Comparison of ENCODE assay signal across 17 cellular contexts in the genomic region with DNA sequence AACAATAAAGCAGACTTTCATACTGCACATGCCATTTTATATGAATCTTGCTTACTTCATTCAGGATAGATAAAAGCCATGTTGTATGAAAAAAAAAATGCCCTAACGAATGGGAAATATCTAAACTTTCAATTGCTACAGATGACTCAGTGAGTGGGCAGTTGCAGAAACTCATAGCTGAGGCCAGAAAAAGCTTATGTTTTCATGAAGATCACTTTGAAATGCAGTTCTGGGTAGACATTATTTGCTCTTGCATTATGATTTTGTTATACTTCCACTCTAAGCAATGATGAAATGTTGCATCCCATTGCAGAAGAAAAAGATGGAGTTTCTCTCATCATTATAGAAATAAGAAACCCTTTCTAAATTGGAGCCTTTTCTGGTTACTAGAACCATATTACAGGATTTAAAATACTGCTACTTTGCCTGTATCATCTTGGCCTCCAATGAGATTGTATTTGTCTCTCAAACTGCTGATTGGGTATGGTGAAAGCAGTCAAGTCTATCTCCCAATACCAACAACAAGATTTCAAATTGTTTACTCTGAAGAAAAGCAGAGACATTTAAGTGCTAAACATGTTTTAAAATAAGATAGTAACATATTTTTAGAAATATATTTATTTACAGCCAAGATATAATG. TPM values are rescaled to one million over a fixed set of nuclear protein-coding genes. Genes with fewer than 3 reads are reported as not detected.
DNase-seq lines count a peak whose midpoint lies in the region; ATAC-seq, FAIRE-seq and TF ChIP-seq lines count a peak whose summit lies in the region.
"Had no signal": no experiment of that assay in that cellular context is flagged by ENCODE, and none has a peak within 500 bp of the region (broad histone marks: within the 10 kb centered on the region; RNA-seq: fewer than 3 reads in every experiment).

No MANE protein-coding gene starts in this region.

- peak overlapping the region; percentile 12 for H3K4me2 ChIP-seq in endothelial cell of umbilical vein (ENCODE audit: insufficient read depth, low read length)

- peak overlapping the region; percentile 9 for H3K4me3 Mint-ChIP-seq in activated CD4-positive, alpha-beta T cell treated with anti-CD3 and anti-CD28 coated beads, Interleukin-2, amount 10 ng/mL, durations not matched to agents 24 days and 14 days
- no peak overlapping the region for H3K4me3 Mint-ChIP-seq in activated CD4-positive, alpha-beta T cell treated with anti-CD3 and anti-CD28 coated beads, Interleukin-2, amount 10 ng/mL, durations not matched to agents 7 days and 5 days
- no peak overlapping the region for H3K4me3 Mint-ChIP-seq in stimulated activated memory B cell treated with anti-CD40 and anti-IgM and Interleukin-4, amounts not matched to agents 10 μg/mL and 1 μg/mL and 100 μg/mL, for 72 hours

- CTCF ChIA-PET in activated CD4-positive, alpha-beta T cell treated with anti-CD3 and anti-CD28 coated beads, Interleukin-2, amount 10 ng/mL, durations not matched to agents 7 days and 5 days (lab: Charles Lee): interaction anchor here (0.7 kb wide), 1 partner anchor 1013 kb away, joined by 3 read pairs; no protein-coding TSS in a partner anchor
- CTCF ChIA-PET in endothelial cell of umbilical vein (lab: Charles Lee): interaction anchor here (1.6 kb wide), 1 partner anchor 141 kb away, joined by 4 read pairs; no protein-coding TSS in a partner anchor

- no peaks in the 10 kb centered on the region for H3K36me3 ChIP-seq in endothelial cell of umbilical vein (ENCODE audit: control insufficient read depth in 2 of 2, extremely low read depth in 1 of 2, insufficient read depth in 2 of 2, low read length in 2 of 2)

- peaks cover 4% of the 10 kb centered on the region for H3K9me3 ChIP-seq in endothelial cell of umbilical vein (replicated peaks; ENCODE audit: control insufficient read depth, insufficient read depth, low read length)

- dilution Hi-C loops in endothelial cell of umbilical vein (cut with MboI; ENCODE audit: extremely low pct_ligation_motif_present, low sequenced_read_pairs): no loop called here

- ATAC-seq in stimulated activated memory B cell treated with anti-CD40 and anti-IgM and Interleukin-4, amounts not matched to agents 10 μg/mL and 1 μg/mL and 100 μg/mL, for 72 hours: peak; percentile 45

- H3K36me3 Mint-ChIP-seq in activated CD4-positive, alpha-beta T cell treated with anti-CD3 and anti-CD28 coated beads, Interleukin-2, amount 10 ng/mL, durations not matched to agents 24 days and 14 days (ENCODE audit: low read depth): peaks cover 18% of the 10 kb centered on the region
- peaks cover 16% of the 10 kb centered on the region for H3K36me3 Mint-ChIP-seq in activated CD4-positive, alpha-beta T cell treated with anti-CD3 and anti-CD28 coated beads, Interleukin-2, amount 10 ng/mL, durations not matched to agents 7 days and 5 days (ENCODE audit: low read depth)
- peaks cover 20% of the 10 kb centered on the region for H3K36me3 Mint-ChIP-seq in stimulated activated memory B cell treated with anti-CD40 and anti-IgM and Interleukin-4, amounts not matched to agents 10 μg/mL and 1 μg/mL and 100 μg/mL, for 72 hours

- intact Hi-C loops in activated CD4-positive, alpha-beta T cell treated with anti-CD3 and anti-CD28 coated beads, Interleukin-2, amount 10 ng/mL, durations not matched to agents 24 days and 14 days (cut with micrococcal nuclease): no loop called here
- intact Hi-C loops in endothelial cell of umbilical vein (cut with micrococcal nuclease): loop anchor here (10.0 kb wide), 1 partner anchor 48 kb away; no protein-coding TSS in a partner anchor

- H3K79me2 ChIP-seq in endothelial cell of umbilical vein (ENCODE audit: control insufficient read depth, insufficient read depth, low read length): peaks cover 96% of the 10 kb centered on the region

- H4K20me1 ChIP-seq in endothelial cell of umbilical vein (replicated peaks; ENCODE audit: control insufficient read depth, extremely low read depth, insufficient read depth, low read length): peaks cover 20% of the 10 kb centered on the region

- H3K9ac ChIP-seq in endothelial cell of umbilical vein (replicated peaks; ENCODE audit: extremely low read depth, insufficient read depth, low read length): no peak overlapping the region

- H2AFZ ChIP-seq in endothelial cell of umbilical vein (ENCODE audit: low read depth, low read length): no peak overlapping the region

- no peak for TF ChIP-seq POLR2A in endothelial cell of umbilical vein (IDR thresholded peaks at IDR 0.05; ENCODE audit: low read depth, low read length)

- H3K27ac Mint-ChIP-seq in activated CD4-positive, alpha-beta T cell treated with anti-CD3 and anti-CD28 coated beads, Interleukin-2, amount 10 ng/mL, durations not matched to agents 24 days and 14 days: peak overlapping the region; percentile 10
- H3K27ac Mint-ChIP-seq in activated CD4-positive, alpha-beta T cell treated with anti-CD3 and anti-CD28 coated beads, Interleukin-2, amount 10 ng/mL, durations not matched to agents 7 days and 5 days: no peak overlapping the region
- no peak overlapping the region for H3K27ac Mint-ChIP-seq in stimulated activated memory B cell treated with anti-CD40 and anti-IgM and Interleukin-4, amounts not matched to agents 10 μg/mL and 1 μg/mL and 100 μg/mL, for 72 hours
- H3K27ac Mint-ChIP-seq: progenitor cell of endocrine pancreas had no signal

- H3K27me3 ChIP-seq in endothelial cell of umbilical vein (ENCODE audit: control insufficient read depth in 2 of 2, insufficient read depth in 2 of 2, low read length in 2 of 2): no peaks in the 10 kb centered on the region

- H3K9me1 ChIP-seq in endothelial cell of umbilical vein (replicated peaks; ENCODE audit: control insufficient read depth, extremely low read depth, insufficient read depth, low read length): no peaks in the 10 kb centered on the region

- H3K27me3 Mint-ChIP-seq in activated CD4-positive, alpha-beta T cell treated with anti-CD3 and anti-CD28 coated beads, Interleukin-2, amount 10 ng/mL, durations not matched to agents 24 days and 14 days: no peaks in the 10 kb centered on the region
- H3K27me3 Mint-ChIP-seq in activated CD4-positive, alpha-beta T cell treated with anti-CD3 and anti-CD28 coated beads, Interleukin-2, amount 10 ng/mL, durations not matched to agents 7 days and 5 days: no peaks in the 10 kb centered on the region
- no peaks in the 10 kb centered on the region for H3K27me3 Mint-ChIP-seq in stimulated activated memory B cell treated with anti-CD40 and anti-IgM and Interleukin-4, amounts not matched to agents 10 μg/mL and 1 μg/mL and 100 μg/mL, for 72 hours
- H3K27me3 Mint-ChIP-seq: progenitor cell of endocrine pancreas had no signal

- peaks cover 32% of the 10 kb centered on the region for H3K4me1 Mint-ChIP-seq in activated CD4-positive, alpha-beta T cell treated with anti-CD3 and anti-CD28 coated beads, Interleukin-2, amount 10 ng/mL, durations not matched to agents 24 days and 14 days
- peaks cover 27% of the 10 kb centered on the region for H3K4me1 Mint-ChIP-seq in activated CD4-positive, alpha-beta T cell treated with anti-CD3 and anti-CD28 coated beads, Interleukin-2, amount 10 ng/mL, durations not matched to agents 7 days and 5 days
- peaks cover 32% of the 10 kb centered on the region for H3K4me1 Mint-ChIP-seq in stimulated activated memory B cell treated with anti-CD40 and anti-IgM and Interleukin-4, amounts not matched to agents 10 μg/mL and 1 μg/mL and 100 μg/mL, for 72 hours

- H3K4me1 ChIP-seq in endothelial cell of umbilical vein (ENCODE audit: control insufficient read depth, extremely low read depth, insufficient read depth, low read length): peaks cover 3% of the 10 kb centered on the region

- BruUV-seq in endothelial cell of umbilical vein (replicated peaks; lab: Mats Ljungman, UMichigan): no TSS peak

- no peak for DNase-seq in activated CD4-positive, alpha-beta T cell treated with anti-CD3 and anti-CD28 coated beads, Interleukin-2, amount 10 ng/mL, durations not matched to agents 24 days and 14 days
- DNase-seq in activated CD4-positive, alpha-beta T cell treated with anti-CD3 and anti-CD28 coated beads, Interleukin-2, amount 10 ng/mL, durations not matched to agents 7 days and 5 days: no peak
- DNase-seq in RKO (ENCODE audit: low spot score) (peak; percentile 16), endothelial cell of umbilical vein (ENCODE audit: low read depth, low spot score) (peak; percentile 45), DMS79 treated with DMSO at 0.1 percent for 48 hours (lab: John Stamatoyannopoulos, UW) (no peak)
- no peak for DNase-seq in stimulated activated CD4-positive, alpha-beta T cell treated with anti-CD3 and anti-CD28 coated beads, Interleukin-2, amount 100 ng/mL, for 24 hours
- DNase-seq in activated effector memory CD4-positive, alpha-beta T cell treated with Interleukin-2 at 50 U/mL for 16 hours: no peak
- DNase-seq: GF-D8, head of caudate nucleus, NCI-H1105, NCI-H774, trophoblast cell had no signal

- H3K27ac ChIP-seq in endothelial cell of umbilical vein (ENCODE audit: insufficient read depth, low read depth, low read length): no peak overlapping the region
- H3K27ac ChIP-seq: HL-60 had no signal

- POLR2A ChIA-PET in activated CD4-positive, alpha-beta T cell treated with anti-CD3 and anti-CD28 coated beads, Interleukin-2, amount 10 ng/mL, durations not matched to agents 7 days and 5 days (lab: Charles Lee): no interaction called here
- POLR2A ChIA-PET in endothelial cell of umbilical vein (lab: Charles Lee): no interaction called here

- no peak for TF ChIP-seq CTCF in endothelial cell of umbilical vein (IDR thresholded peaks at IDR 0.05; ENCODE audit: extremely low read depth in 1 of 2, insufficient read depth in 1 of 2, low read depth in 1 of 2, low read length in 2 of 2)

- no peak for FAIRE-seq in endothelial cell of umbilical vein (lab: Jason Lieb, UNC)
- FAIRE-seq: colon had no signal

- peaks cover 19% of the 10 kb centered on the region for H3K9me3 Mint-ChIP-seq in activated CD4-positive, alpha-beta T cell treated with anti-CD3 and anti-CD28 coated beads, Interleukin-2, amount 10 ng/mL, durations not matched to agents 24 days and 14 days
- H3K9me3 Mint-ChIP-seq in activated CD4-positive, alpha-beta T cell treated with anti-CD3 and anti-CD28 coated beads, Interleukin-2, amount 10 ng/mL, durations not matched to agents 7 days and 5 days: peaks cover 21% of the 10 kb centered on the region
- peaks cover 15% of the 10 kb centered on the region for H3K9me3 Mint-ChIP-seq in stimulated activated memory B cell treated with anti-CD40 and anti-IgM and Interleukin-4, amounts not matched to agents 10 μg/mL and 1 μg/mL and 100 μg/mL, for 72 hours

- no peak overlapping the region for H3K4me3 ChIP-seq in endothelial cell of umbilical vein (replicated peaks in 1 of 3; ENCODE audit: insufficient read depth in 1 of 3, low read depth in 1 of 3, low read length in 3 of 3)
- H3K4me3 ChIP-seq: lung had no signal

RNA-seq across cellular contexts. Expression of a gene that starts 17.0 kb away (rescaled TPM):
- total RNA-seq in activated CD4-positive, alpha-beta T cell treated with anti-CD3 and anti-CD28 coated beads, Interleukin-2, amount 10 ng/mL, durations not matched to agents 24 days and 14 days: 25.9 and 28.2 TPM in 2 replicates
- 10 to 100 TPM; 27.9 to 29.4 TPM for total RNA-seq in activated CD4-positive, alpha-beta T cell treated with anti-CD3 and anti-CD28 coated beads, Interleukin-2, amount 10 ng/mL, durations not matched to agents 7 days and 5 days
- total RNA-seq in endothelial cell of umbilical vein: 79.2 and 91.9 TPM in 2 replicates
- polyA plus RNA-seq in endothelial cell of umbilical vein: 15.2 and 17.9 TPM in 2 replicates
- 17.1 and 18.5 TPM in 2 replicates for polyA plus RNA-seq in endothelial cell of umbilical vein (2011; cell fraction: cytosol; rRNA removed)
- polyA plus RNA-seq in endothelial cell of umbilical vein (2011; cell fraction: nucleus; rRNA removed): 52.8 and 64.6 TPM in 2 replicates
- 33.1 and 43.9 TPM in 2 replicates for polyA plus RNA-seq in endothelial cell of umbilical vein (2012)
- 58.8 and 69.2 TPM in 2 replicates for polyA minus RNA-seq in endothelial cell of umbilical vein
- 14.1 TPM for polyA minus RNA-seq in endothelial cell of umbilical vein (2011; cell fraction: cytosol; rRNA and poly(A)+ RNA removed)
- polyA minus RNA-seq in endothelial cell of umbilical vein (2011; cell fraction: nucleus; rRNA and poly(A)+ RNA removed): 84.7 and 117 TPM in 2 replicates

RNA-seq across cellular contexts. Expression of a gene that starts 17.8 kb away (rescaled TPM):
- 42.3 and 46.4 TPM in 2 replicates for total RNA-seq in activated CD4-positive, alpha-beta T cell treated with anti-CD3 and anti-CD28 coated beads, Interleukin-2, amount 10 ng/mL, durations not matched to agents 24 days and 14 days
- 10 to 100 TPM; 47.4 to 58.7 TPM for total RNA-seq in activated CD4-positive, alpha-beta T cell treated with anti-CD3 and anti-CD28 coated beads, Interleukin-2, amount 10 ng/mL, durations not matched to agents 7 days and 5 days
- total RNA-seq in endothelial cell of umbilical vein: 40.8 and 44.0 TPM in 2 replicates
- 31.2 and 35.8 TPM in 2 replicates for polyA plus RNA-seq in endothelial cell of umbilical vein
- polyA plus RNA-seq in endothelial cell of umbilical vein (2011; cell fraction: cytosol; rRNA removed): 29.8 and 32.6 TPM in 2 replicates
- polyA plus RNA-seq in endothelial cell of umbilical vein (2011; cell fraction: nucleus; rRNA removed): 58.8 and 66.3 TPM in 2 replicates
- 32.2 and 35.7 TPM in 2 replicates for polyA plus RNA-seq in endothelial cell of umbilical vein (2012)
- 51.0 and 87.0 TPM in 2 replicates for polyA minus RNA-seq in endothelial cell of umbilical vein
- 29.9 TPM for polyA minus RNA-seq in endothelial cell of umbilical vein (2011; cell fraction: cytosol; rRNA and poly(A)+ RNA removed)
- 43.3 and 73.5 TPM in 2 replicates for polyA minus RNA-seq in endothelial cell of umbilical vein (2011; cell fraction: nucleus; rRNA and poly(A)+ RNA removed)

Comparison
In these comparisons a context has a peak if more than half of its experiments do, and no peak if none do; other contexts are left out.
1. DNase-seq: peak in RKO (single experiment) and endothelial cell of umbilical vein (single experiment); none in activated CD4-positive, alpha-beta T cell treated with anti-CD3 and anti-CD28 coated beads, Interleukin-2, amount 10 ng/mL, durations not matched to agents 24 days and 14 days (single experiment), activated CD4-positive, alpha-beta T cell treated with anti-CD3 and anti-CD28 coated beads, Interleukin-2, amount 10 ng/mL, durations not matched to agents 7 days and 5 days (single experiment), stimulated activated CD4-positive, alpha-beta T cell treated with anti-CD3 and anti-CD28 coated beads, Interleukin-2, amount 100 ng/mL, for 24 hours (0 of 2), activated effector memory CD4-positive, alpha-beta T cell treated with Interleukin-2 at 50 U/mL for 16 hours (single experiment) and DMS79 treated with DMSO at 0.1 percent for 48 hours (single experiment).